Comparison of ENCODE assay signal across 8 cellular contexts in genomic region chr12:107515446-107515958, GRCh38.
DNase-seq lines count a peak whose midpoint lies in the region; ATAC-seq and TF ChIP-seq lines count a peak whose summit lies in the region.

No MANE protein-coding gene starts in this region.

- H4K20me1 ChIP-seq in BLaER1 treated with 17β-estradiol and CSF1 and Interleukin-3, amounts not matched to agents 10 nM and 100 nM, result peaks cover 0 to 19% (median 0%) of the 10 kb centered on the region in 11 experiments; a peak in 5 of 22 replicates
- H4K20me1 ChIP-seq in hepatocyte (ENCODE audit: insufficient read depth, poor library complexity, severe bottlenecking), result no peaks in the 10 kb centered on the region

- ATAC-seq in HG03175 (IDR thresholded peaks at IDR 0.05; ENCODE audit: unreplicated experiment) (peak; percentile 51), thoracic aorta (ENCODE audit: insufficient number of reproducible peaks, low FRiP score, low read depth) (peak; percentile 72), GM18498 (IDR thresholded peaks at IDR 0.05; ENCODE audit: unreplicated experiment) (no peak)
- ATAC-seq in activated T-cell treated with anti-CD3 and anti-CD28 coated beads, Interleukin-2, amount 50 U/mL, for 72 hours (replicated peaks in 1 of 2), result peak; percentile 93 to 94

- peak overlapping the region; percentile 30 to 56 for H3K4me3 Mint-ChIP-seq in activated T-cell treated with anti-CD3 and anti-CD28 coated beads, Interleukin-2, amount 50 U/mL, for 72 hours

- no peak overlapping the region for H3K4me3 ChIP-seq in BLaER1 treated with 17β-estradiol and CSF1 and Interleukin-3, amounts not matched to agents 10 nM and 100 nM
- no peak overlapping the region for H3K4me3 ChIP-seq in hepatocyte
- H3K4me3 ChIP-seq in thoracic aorta, result no peak overlapping the region
- no peak overlapping the region for H3K4me3 ChIP-seq in spleen

- peak overlapping the region; percentile 5 for H3K27ac Mint-ChIP-seq in activated T-cell treated with anti-CD3 and anti-CD28 coated beads, Interleukin-2, amount 50 U/mL, for 72 hours

- WGBS in hepatocyte (ENCODE audit: low lambda C conversion rate, missing lambda C conversion rate), result 74% methylated on average over 2 of the region's 2 CpGs
- 17 to 38% (median 28%) methylated on average over 2 of the region's 2 CpGs for WGBS in spleen, 5 donors

- peaks cover 17% of the 10 kb centered on the region for H3K4me1 Mint-ChIP-seq in activated T-cell treated with anti-CD3 and anti-CD28 coated beads, Interleukin-2, amount 50 U/mL, for 72 hours (ENCODE audit: low read depth)

- DNase-seq in activated T-cell treated with anti-CD3 and anti-CD28 coated beads, Interleukin-2, amount 50 U/mL, for 72 hours, result peak; percentile 20 to 52
- DNase-seq in hepatocyte (ENCODE audit: low spot score), result peak; percentile 50
- peak; percentile 46 for DNase-seq in thoracic aorta (ENCODE audit: low spot score)
- DNase-seq in spleen, result no peak
- no peak for DNase-seq in putamen (ENCODE audit: low spot score)

- peak overlapping the region in 2 of 11 experiments; percentile 10 to 53; a peak in 5 of 22 replicates for H3K9ac ChIP-seq in BLaER1 treated with 17β-estradiol and CSF1 and Interleukin-3, amounts not matched to agents 10 nM and 100 nM

- peak overlapping the region; percentile 24 to 77 (median 61) for H3K4me2 ChIP-seq in BLaER1 treated with 17β-estradiol and CSF1 and Interleukin-3, amounts not matched to agents 10 nM and 100 nM
- no peak overlapping the region for H3K4me2 ChIP-seq in hepatocyte

- TF ChIP-seq CTCF in hepatocyte (IDR thresholded peaks at IDR 0.05; ENCODE audit: poor library complexity) (no peak), thoracic aorta (IDR thresholded peaks at IDR 0.05) (no peak), spleen (IDR thresholded peaks at IDR 0.05 in 8 of 11, conservative IDR thresholded peaks at IDR 0.05 in 3 of 11) (no peak)

- H2AFZ ChIP-seq in hepatocyte, result no peak overlapping the region

- H3K9me2 ChIP-seq in hepatocyte (replicated peaks; ENCODE audit: insufficient read depth), result no peaks in the 10 kb centered on the region

- peaks cover 0 to 3% (median 0%) of the 10 kb centered on the region in 11 experiments; a peak in 3 of 22 replicates for H3K36me3 ChIP-seq in BLaER1 treated with 17β-estradiol and CSF1 and Interleukin-3, amounts not matched to agents 10 nM and 100 nM
- H3K36me3 ChIP-seq in hepatocyte (replicated peaks; ENCODE audit: insufficient read depth, low read depth) (no peaks in the 10 kb centered on the region), thoracic aorta (no peaks in the 10 kb centered on the region), spleen (no peaks in the 10 kb centered on the region)

- H3K9me3 Mint-ChIP-seq in activated T-cell treated with anti-CD3 and anti-CD28 coated beads, Interleukin-2, amount 50 U/mL, for 72 hours, result no peaks in the 10 kb centered on the region

- H3K79me2 ChIP-seq in hepatocyte, result no peaks in the 10 kb centered on the region

- H3K27me3 Mint-ChIP-seq in activated T-cell treated with anti-CD3 and anti-CD28 coated beads, Interleukin-2, amount 50 U/mL, for 72 hours (ENCODE audit: low read depth), result no peaks in the 10 kb centered on the region

- H3K36me3 Mint-ChIP-seq in activated T-cell treated with anti-CD3 and anti-CD28 coated beads, Interleukin-2, amount 50 U/mL, for 72 hours (ENCODE audit: insufficient read depth in 2 of 2), result peaks cover 1 to 3% of the 10 kb centered on the region in 2 donors

- no peak for TF ChIP-seq POLR2A in spleen (IDR thresholded peaks at IDR 0.05)

- no peaks in the 10 kb centered on the region; a peak in 1 of 22 replicates for H3K9me3 ChIP-seq in BLaER1 treated with 17β-estradiol and CSF1 and Interleukin-3, amounts not matched to agents 10 nM and 100 nM (replicated peaks in 1 of 11)
- H3K9me3 ChIP-seq in hepatocyte (ENCODE audit: low read depth) (no peaks in the 10 kb centered on the region), thoracic aorta (no peaks in the 10 kb centered on the region), spleen (no peaks in the 10 kb centered on the region)

- intact Hi-C loops in spleen (cut with DNase I; ENCODE audit: low total_unique reads), result no loop called here

- H3K4me1 ChIP-seq in BLaER1 treated with 17β-estradiol and CSF1 and Interleukin-3, amounts not matched to agents 10 nM and 100 nM, result peaks cover 20 to 53% (median 37%) of the 10 kb centered on the region in 10 experiments
- H3K4me1 ChIP-seq in hepatocyte (ENCODE audit: insufficient read depth) (no peaks in the 10 kb centered on the region), thoracic aorta (ENCODE audit: control insufficient read depth in 1 of 2, low read depth in 2 of 2) (peaks cover 0 to 26% of the 10 kb centered on the region in 2 donors), spleen (no peaks in the 10 kb centered on the region)

- H3K27me3 ChIP-seq in BLaER1 treated with 17β-estradiol and CSF1 and Interleukin-3, amounts not matched to agents 10 nM and 100 nM, result no peaks in the 10 kb centered on the region
- H3K27me3 ChIP-seq in hepatocyte (no peaks in the 10 kb centered on the region), thoracic aorta (replicated peaks; ENCODE audit: insufficient read depth) (no peaks in the 10 kb centered on the region), spleen (replicated peaks in 1 of 7) (no peaks in the 10 kb centered on the region)

- peak overlapping the region in 10 of 11 experiments; percentile 34 to 77 (median 59); a peak in 19 of 22 replicates for H3K27ac ChIP-seq in BLaER1 treated with 17β-estradiol and CSF1 and Interleukin-3, amounts not matched to agents 10 nM and 100 nM
- H3K27ac ChIP-seq in hepatocyte, result no peak overlapping the region
- H3K27ac ChIP-seq in thoracic aorta, result no peak overlapping the region
- H3K27ac ChIP-seq in spleen, result no peak overlapping the region

Comparison
In these comparisons a context has a peak if more than half of its experiments do, and no peak if none do; other contexts are left out.
1. H3K27ac ChIP-seq: peak in BLaER1 treated with 17β-estradiol and CSF1 and Interleukin-3, amounts not matched to agents 10 nM and 100 nM (10 of 11); none in hepatocyte (single experiment), thoracic aorta (0 of 2) and spleen (0 of 8).
2. DNase-seq: peak in activated T-cell treated with anti-CD3 and anti-CD28 coated beads, Interleukin-2, amount 50 U/mL, for 72 hours (2 of 2), hepatocyte (single experiment) and thoracic aorta (single experiment); none in spleen (single experiment) and putamen (single experiment).